ENCODE assay signal across 1 cellular context in genomic region chr6:105892577-105893262, GRCh38.
TF ChIP-seq lines count a peak whose summit lies in the region.

No MANE protein-coding gene starts in this region.

TF ChIP-seq in GM12878, 131 proteins besides CTCF, POLR2A, EP300 and RAD21 (continued from another document):
- TF ChIP-seq, protein P1, sequence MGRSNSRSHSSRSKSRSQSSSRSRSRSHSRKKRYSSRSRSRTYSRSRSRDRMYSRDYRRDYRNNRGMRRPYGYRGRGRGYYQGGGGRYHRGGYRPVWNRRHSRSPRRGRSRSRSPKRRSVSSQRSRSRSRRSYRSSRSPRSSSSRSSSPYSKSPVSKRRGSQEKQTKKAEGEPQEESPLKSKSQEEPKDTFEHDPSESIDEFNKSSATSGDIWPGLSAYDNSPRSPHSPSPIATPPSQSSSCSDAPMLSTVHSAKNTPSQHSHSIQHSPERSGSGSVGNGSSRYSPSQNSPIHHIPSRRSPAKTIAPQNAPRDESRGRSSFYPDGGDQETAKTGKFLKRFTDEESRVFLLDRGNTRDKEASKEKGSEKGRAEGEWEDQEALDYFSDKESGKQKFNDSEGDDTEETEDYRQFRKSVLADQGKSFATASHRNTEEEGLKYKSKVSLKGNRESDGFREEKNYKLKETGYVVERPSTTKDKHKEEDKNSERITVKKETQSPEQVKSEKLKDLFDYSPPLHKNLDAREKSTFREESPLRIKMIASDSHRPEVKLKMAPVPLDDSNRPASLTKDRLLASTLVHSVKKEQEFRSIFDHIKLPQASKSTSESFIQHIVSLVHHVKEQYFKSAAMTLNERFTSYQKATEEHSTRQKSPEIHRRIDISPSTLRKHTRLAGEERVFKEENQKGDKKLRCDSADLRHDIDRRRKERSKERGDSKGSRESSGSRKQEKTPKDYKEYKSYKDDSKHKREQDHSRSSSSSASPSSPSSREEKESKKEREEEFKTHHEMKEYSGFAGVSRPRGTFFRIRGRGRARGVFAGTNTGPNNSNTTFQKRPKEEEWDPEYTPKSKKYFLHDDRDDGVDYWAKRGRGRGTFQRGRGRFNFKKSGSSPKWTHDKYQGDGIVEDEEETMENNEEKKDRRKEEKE (IDR thresholded peaks at IDR 0.05), result no peak
- no peak for TF ChIP-seq ASH2L (IDR thresholded peaks at IDR 0.05; ENCODE audit: borderline replicate concordance, low read depth)
- peak; percentile 58; the same call in 1 of the 2 replicates for TF ChIP-seq JUNB (IDR thresholded peaks at IDR 0.05)
- TF ChIP-seq PAX5 (IDR thresholded peaks at IDR 0.05; ENCODE audit: borderline replicate concordance, low read depth, low read length), result peak; percentile 83
- TF ChIP-seq ATF7 (IDR thresholded peaks at IDR 0.05; ENCODE audit: low read depth), result peak; percentile 78
- 0 out of 2 replicates have a peak, but pooled peaks have one; percentile 39 for TF ChIP-seq ZNF217 (IDR thresholded peaks at IDR 0.05)
- TF ChIP-seq E2F4 (IDR thresholded peaks at IDR 0.05; ENCODE audit: low read depth, low read length), result no peak
- TF ChIP-seq BHLHE40 (IDR thresholded peaks at IDR 0.05; ENCODE audit: borderline replicate concordance in 1 of 2, low read depth in 2 of 2, low read length in 1 of 2), result peak in 1 of 2 experiments; percentile 61; a peak in 2 of 4 replicates
- TF ChIP-seq HDGF (IDR thresholded peaks at IDR 0.05), result peak; percentile 80
- peak; percentile 80 for TF ChIP-seq RUNX3 (IDR thresholded peaks at IDR 0.05; ENCODE audit: low read length)
- no peak for TF ChIP-seq STAT1 (conservative IDR thresholded peaks at IDR 0.05)
- TF ChIP-seq LARP7 (IDR thresholded peaks at IDR 0.05), result 0 out of 2 replicates have a peak, but pooled peaks have one; percentile 47
- peak; percentile 53; the same call in 1 of the 2 replicates for TF ChIP-seq BMI1 (IDR thresholded peaks at IDR 0.05; ENCODE audit: borderline replicate concordance)
- 0 out of 2 replicates have a peak, but pooled peaks have one; percentile 29 for TF ChIP-seq GABPA (IDR thresholded peaks at IDR 0.05; ENCODE audit: low read depth)
- 0 out of 2 replicates have a peak, but pooled peaks have one; percentile 39 for TF ChIP-seq CBX5 (IDR thresholded peaks at IDR 0.05; ENCODE audit: low read depth)
- no peak for TF ChIP-seq ATF3 (IDR thresholded peaks at IDR 0.05; ENCODE audit: borderline replicate concordance, extremely low read depth, low read depth, low read length)
- TF ChIP-seq SKIL (IDR thresholded peaks at IDR 0.05; ENCODE audit: low read depth, poor library complexity, severe bottlenecking), result peak; percentile 83
- TF ChIP-seq MAX (IDR thresholded peaks at IDR 0.05; ENCODE audit: low read depth, low read length), result no peak
- peak; percentile 99 for TF ChIP-seq SPI1 (IDR thresholded peaks at IDR 0.05; ENCODE audit: borderline replicate concordance, insufficient read depth, low read depth, low read length)
- TF ChIP-seq MEF2A (IDR thresholded peaks at IDR 0.05; ENCODE audit: insufficient read depth, low read depth, low read length), result 0 out of 2 replicates have a peak, but pooled peaks have one; percentile 51
- TF ChIP-seq, protein P2, sequence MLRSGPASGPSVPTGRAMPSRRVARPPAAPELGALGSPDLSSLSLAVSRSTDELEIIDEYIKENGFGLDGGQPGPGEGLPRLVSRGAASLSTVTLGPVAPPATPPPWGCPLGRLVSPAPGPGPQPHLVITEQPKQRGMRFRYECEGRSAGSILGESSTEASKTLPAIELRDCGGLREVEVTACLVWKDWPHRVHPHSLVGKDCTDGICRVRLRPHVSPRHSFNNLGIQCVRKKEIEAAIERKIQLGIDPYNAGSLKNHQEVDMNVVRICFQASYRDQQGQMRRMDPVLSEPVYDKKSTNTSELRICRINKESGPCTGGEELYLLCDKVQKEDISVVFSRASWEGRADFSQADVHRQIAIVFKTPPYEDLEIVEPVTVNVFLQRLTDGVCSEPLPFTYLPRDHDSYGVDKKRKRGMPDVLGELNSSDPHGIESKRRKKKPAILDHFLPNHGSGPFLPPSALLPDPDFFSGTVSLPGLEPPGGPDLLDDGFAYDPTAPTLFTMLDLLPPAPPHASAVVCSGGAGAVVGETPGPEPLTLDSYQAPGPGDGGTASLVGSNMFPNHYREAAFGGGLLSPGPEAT (IDR thresholded peaks at IDR 0.05; ENCODE audit: low read depth), result peak; percentile 93
- peak; percentile 96 for TF ChIP-seq DPF2 (IDR thresholded peaks at IDR 0.05)
- 0 out of 2 replicates have a peak, but pooled peaks have one; percentile 53 for TF ChIP-seq MLLT1 (IDR thresholded peaks at IDR 0.05)
- peak; percentile 55; the same call in 1 of the 2 replicates for TF ChIP-seq NBN (IDR thresholded peaks at IDR 0.05)
- TF ChIP-seq RAD51 (IDR thresholded peaks at IDR 0.05), result 0 out of 2 replicates have a peak, but pooled peaks have one; percentile 10
- TF ChIP-seq IKZF1 (conservative IDR thresholded peaks at IDR 0.05), result peak; percentile 96
- TF ChIP-seq CREM (IDR thresholded peaks at IDR 0.05; ENCODE audit: low read depth), result peak; percentile 36; the same call in 1 of the 2 replicates
- TF ChIP-seq POU2F2 (IDR thresholded peaks at IDR 0.05; ENCODE audit: borderline replicate concordance, low read depth, low read length), result peak; percentile 56; the same call in 1 of the 3 replicates
- 0 out of 2 replicates have a peak, but pooled peaks have one; percentile 43 for TF ChIP-seq CHD2 (IDR thresholded peaks at IDR 0.05; ENCODE audit: borderline replicate concordance, low read depth, low read length)
